ENCODE assay signal across 1 cellular context in genomic region chr10:116796910-116797513, GRCh38.
TF ChIP-seq lines count a peak whose summit lies in the region.

No MANE protein-coding gene starts in this region.

TF ChIP-seq in HEK293, 187 proteins besides CTCF, POLR2A, EP300 and RAD21 (continued from another document):
- TF ChIP-seq, protein P1, sequence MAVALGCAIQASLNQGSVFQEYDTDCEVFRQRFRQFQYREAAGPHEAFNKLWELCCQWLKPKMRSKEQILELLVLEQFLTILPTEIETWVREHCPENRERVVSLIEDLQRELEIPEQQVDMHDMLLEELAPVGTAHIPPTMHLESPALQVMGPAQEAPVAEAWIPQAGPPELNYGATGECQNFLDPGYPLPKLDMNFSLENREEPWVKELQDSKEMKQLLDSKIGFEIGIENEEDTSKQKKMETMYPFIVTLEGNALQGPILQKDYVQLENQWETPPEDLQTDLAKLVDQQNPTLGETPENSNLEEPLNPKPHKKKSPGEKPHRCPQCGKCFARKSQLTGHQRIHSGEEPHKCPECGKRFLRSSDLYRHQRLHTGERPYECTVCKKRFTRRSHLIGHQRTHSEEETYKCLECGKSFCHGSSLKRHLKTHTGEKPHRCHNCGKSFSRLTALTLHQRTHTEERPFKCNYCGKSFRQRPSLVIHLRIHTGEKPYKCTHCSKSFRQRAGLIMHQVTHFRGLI (tag by site-specific recombination; IDR thresholded peaks at IDR 0.05): no peak
- no peak for TF ChIP-seq ZNF610 (tag by site-specific recombination; IDR thresholded peaks at IDR 0.05; ENCODE audit: borderline replicate concordance)
- TF ChIP-seq ZNF391 (tag by site-specific recombination; IDR thresholded peaks at IDR 0.05; ENCODE audit: borderline replicate concordance, low read depth): no peak
- no peak for TF ChIP-seq ZNF121 (tag by site-specific recombination; IDR thresholded peaks at IDR 0.05)
- no peak for TF ChIP-seq HOXD13 (CRISPR knock-in tag; IDR thresholded peaks at IDR 0.05; ENCODE audit: borderline replicate concordance)
- 0 out of 2 replicates have a peak, but pooled peaks have one; percentile 31 for TF ChIP-seq ZFHX2 (tag by site-specific recombination; conservative IDR thresholded peaks at IDR 0.05)
- TF ChIP-seq ZNF280C (tag by site-specific recombination; IDR thresholded peaks at IDR 0.05): no peak
- 0 out of 2 replicates have a peak, but pooled peaks have one; percentile 23 for TF ChIP-seq ZNF2 (tag by site-specific recombination; IDR thresholded peaks at IDR 0.05)
TF ChIP-seq in HEK293: peak in this region for 7.
